8 cellular contexts compared by ENCODE assay signal in genomic region chr12:69284131-69284530, GRCh38. TPM values are rescaled to one million over a fixed set of nuclear protein-coding genes. Genes with fewer than 3 reads are reported as not detected.
DNase-seq lines count a peak whose midpoint lies in the region; ATAC-seq and TF ChIP-seq lines count a peak whose summit lies in the region.

No MANE protein-coding gene starts in this region.

- no peak overlapping the region for H4K91ac ChIP-seq in neuronal stem cell (ENCODE audit: low read depth, low read length, poor library complexity)

- no peak overlapping the region for H3K9ac ChIP-seq in neuronal stem cell (ENCODE audit: low read depth, low read length, poor library complexity)

- no peaks in the 10 kb centered on the region for H3K9me3 Mint-ChIP-seq in activated naive CD4-positive, alpha-beta T cell treated with anti-CD3 and anti-CD28 coated beads, Interleukin-2, amount 50 U/mL, for 72 hours

- no CpG with 5 or more reads among the region's 19 CpGs for WGBS in neuronal stem cell (ENCODE audit: extremely low coverage in 2 of 2, insufficient read length in 2 of 2, insufficient replicate concordance in 1 of 2), 2 donors

- H2AK5ac ChIP-seq in neuronal stem cell (ENCODE audit: low read depth, low read length), result no peak overlapping the region

- H3K4me1 ChIP-seq in HEK293 (ENCODE audit: control insufficient read depth, insufficient read depth, low read length) (no peaks in the 10 kb centered on the region; the same call in 1 of the 2 replicates), neuronal stem cell (ENCODE audit: control insufficient read depth in 2 of 2, insufficient read depth in 1 of 2, low read depth in 1 of 2, low read length in 2 of 2) (no peaks in the 10 kb centered on the region), vagina (peaks cover 9% of the 10 kb centered on the region)

- no peak overlapping the region for H3K4me2 ChIP-seq in neuronal stem cell (ENCODE audit: insufficient read depth, low read length, poor library complexity, severe bottlenecking)

- peak; percentile 24 to 78 for ATAC-seq in activated naive CD4-positive, alpha-beta T cell treated with anti-CD3 and anti-CD28 coated beads, Interleukin-2, amount 50 U/mL, for 72 hours

- H3K4ac ChIP-seq in neuronal stem cell (ENCODE audit: low read length), result no peak overlapping the region

- H3K9me3 ChIP-seq in HEK293 (ENCODE audit: control insufficient read depth, insufficient read depth, low read depth, low read length) (no peaks in the 10 kb centered on the region), neuronal stem cell (replicated peaks in 1 of 2; ENCODE audit: control insufficient read depth in 2 of 2, insufficient read depth in 1 of 2, low read depth in 1 of 2, low read length in 2 of 2) (no peaks in the 10 kb centered on the region), vagina (no peaks in the 10 kb centered on the region)

- no peaks in the 10 kb centered on the region for H3K36me3 Mint-ChIP-seq in activated naive CD4-positive, alpha-beta T cell treated with anti-CD3 and anti-CD28 coated beads, Interleukin-2, amount 50 U/mL, for 72 hours

- no peaks in the 10 kb centered on the region for H3K36me3 ChIP-seq in HEK293 (ENCODE audit: control insufficient read depth in 2 of 2, insufficient read depth in 1 of 2, low read length in 2 of 2)
- no peaks in the 10 kb centered on the region for H3K36me3 ChIP-seq in neuronal stem cell (replicated peaks in 1 of 2; ENCODE audit: control insufficient read depth in 2 of 2, insufficient read depth in 2 of 2, low read length in 2 of 2)
- H3K36me3 ChIP-seq in vagina, result no peaks in the 10 kb centered on the region

- H2BK12ac ChIP-seq in neuronal stem cell (ENCODE audit: low read length), result no peak overlapping the region

- no peak overlapping the region for H2BK15ac ChIP-seq in neuronal stem cell (ENCODE audit: low read length)

- H4K8ac ChIP-seq in neuronal stem cell (ENCODE audit: low read depth, low read length), result no peak overlapping the region

- CTCF ChIA-PET in HEK293 (lab: Yijun Ruan, JAX), result interaction anchor here (1.2 kb wide), 1 partner anchor 130 kb away, joined by 4 read pairs; no protein-coding TSS in a partner anchor

- no peak; the same call in 1 of the 2 replicates for TF ChIP-seq CTCF in HEK293 (tag by site-specific recombination; IDR thresholded peaks at IDR 0.05)
- TF ChIP-seq CTCF in vagina (IDR thresholded peaks at IDR 0.05), result peak in 1 of 3 experiments; percentile 8

- H2AFZ ChIP-seq in neuronal stem cell (ENCODE audit: low read length), result peak overlapping the region; percentile 48

- no peak overlapping the region for H2BK120ac ChIP-seq in neuronal stem cell (ENCODE audit: low read depth, low read length)

- H3K27me3 ChIP-seq in neuronal stem cell (ENCODE audit: control insufficient read depth in 3 of 3, insufficient read depth in 3 of 3, low read depth in 1 of 3, low read length in 3 of 3) (no peaks in the 10 kb centered on the region), vagina (no peaks in the 10 kb centered on the region)

- H3K79me1 ChIP-seq in neuronal stem cell (ENCODE audit: low read depth, low read length), result no peaks in the 10 kb centered on the region

- no peak overlapping the region for H3K27ac Mint-ChIP-seq in activated naive CD4-positive, alpha-beta T cell treated with anti-CD3 and anti-CD28 coated beads, Interleukin-2, amount 50 U/mL, for 72 hours

- no peak overlapping the region for H3K18ac ChIP-seq in neuronal stem cell (ENCODE audit: low read length)

- no peak overlapping the region for H3K23ac ChIP-seq in neuronal stem cell (ENCODE audit: low read depth, low read length, poor library complexity)

- H3K14ac ChIP-seq in neuronal stem cell (ENCODE audit: low read length), result no peak overlapping the region

- POLR2A ChIA-PET in HEK293 (lab: Yijun Ruan, JAX), result no interaction called here

- no peak overlapping the region for H3K27ac ChIP-seq in HEK293 (ENCODE audit: extremely low read depth, low read depth, low read length)
- no peak overlapping the region for H3K27ac ChIP-seq in neuronal stem cell (replicated peaks; ENCODE audit: low read length)
- no peak overlapping the region for H3K27ac ChIP-seq in vagina

- peak; percentile 84 for DNase-seq in DMS 273 (lab: John Stamatoyannopoulos, UW; ENCODE audit: unreplicated experiment)
- DNase-seq in NCI-H446 treated with DMSO at 0.1 percent for 48 hours (lab: John Stamatoyannopoulos, UW), result peak; percentile 42
- peak in 1 of 2 donors; percentile 10 for DNase-seq in activated naive CD4-positive, alpha-beta T cell treated with anti-CD3 and anti-CD28 coated beads, Interleukin-2, amount 50 U/mL, for 72 hours (ENCODE audit: low spot score in 2 of 2)
- peak; percentile 82 for DNase-seq in glomerular visceral epithelial cell (ENCODE audit: extremely low spot score)
- peak; percentile 12 for DNase-seq in neuronal stem cell (ENCODE audit: low spot score)
- DNase-seq in vagina (ENCODE audit: extremely low spot score in 2 of 2), result no peak
- no peak for DNase-seq in cortex of kidney (lab: John Stamatoyannopoulos, UW)

- H3K4me3 ChIP-seq in HEK293 (ENCODE audit: low read depth, low read length) (no peak overlapping the region; the same call in 1 of the 2 replicates), neuronal stem cell (ENCODE audit: low read length in 2 of 2) (no peak overlapping the region), vagina (peak overlapping the region; percentile 22 to 30)

- intact Hi-C loops in vagina (cut with DNase I), result no loop called here

- TF ChIP-seq POLR2A in vagina (IDR thresholded peaks at IDR 0.05), result no peak

- no peak overlapping the region for H2BK5ac ChIP-seq in neuronal stem cell (ENCODE audit: low read length)

TF ChIP-seq in HEK293, 187 proteins besides CTCF, POLR2A, EP300 and RAD21 (continues in another document):
- TF ChIP-seq ZNF843 (tag by site-specific recombination; IDR thresholded peaks at IDR 0.05) (no peak), ZNF513 (tag by site-specific recombination; IDR thresholded peaks at IDR 0.05) (no peak), ZNF561 (tag by site-specific recombination; IDR thresholded peaks at IDR 0.05; ENCODE audit: borderline replicate concordance) (peak; percentile 59; the same call in 1 of the 2 replicates), ZNF560 (tag by site-specific recombination; IDR thresholded peaks at IDR 0.05; ENCODE audit: borderline replicate concordance) (peak; percentile 92), ZNF518A (tag by site-specific recombination; conservative IDR thresholded peaks at IDR 0.05; ENCODE audit: low read depth) (peak; percentile 82), ZBTB17 (tag by site-specific recombination; IDR thresholded peaks at IDR 0.05) (peak; percentile 86), ZNF335 (tag by site-specific recombination; conservative IDR thresholded peaks at IDR 0.05) (peak; percentile 92), ZNF19 (tag by site-specific recombination; IDR thresholded peaks at IDR 0.05; ENCODE audit: low read depth) (no peak), ZNF660 (tag by site-specific recombination; IDR thresholded peaks at IDR 0.05) (peak; percentile 47; the same call in 1 of the 2 replicates), IKZF3 (tag by site-specific recombination; IDR thresholded peaks at IDR 0.05) (peak; percentile 32; the same call in 1 of the 2 replicates)

RNA-seq across cellular contexts. Expression of gene CPSF6, which starts 44.8 kb away (rescaled TPM):
- 100 to 1,000 TPM in 1 of 2 donors, 10 to 100 TPM in 1; 62.5 to 104 TPM for total RNA-seq in activated naive CD4-positive, alpha-beta T cell treated with anti-CD3 and anti-CD28 coated beads, Interleukin-2, amount 50 U/mL, for 72 hours
- 99.4 TPM for polyA plus RNA-seq in neuronal stem cell (2013, experiment 1 of 2)
- 103 TPM for polyA plus RNA-seq in neuronal stem cell (2013, experiment 2 of 2)
- total RNA-seq in vagina, result 34.4 TPM

Comparison
In these comparisons a context has a peak if more than half of its experiments do, and no peak if none do; other contexts are left out.
1. DNase-seq: peak in DMS 273 (single experiment), NCI-H446 treated with DMSO at 0.1 percent for 48 hours (single experiment), glomerular visceral epithelial cell (single experiment) and neuronal stem cell (single experiment); none in vagina (0 of 2) and cortex of kidney (single experiment).
2. H3K4me3 ChIP-seq: peak in vagina (2 of 2); none in HEK293 (single experiment) and neuronal stem cell (0 of 2).